8 cellular contexts compared by ENCODE assay signal in genomic region chr10:89389254-89389653, GRCh38. TPM values are rescaled to one million over a fixed set of nuclear protein-coding genes. Genes with fewer than 3 reads are reported as not detected.
DNase-seq lines count a peak whose midpoint lies in the region; ATAC-seq and TF ChIP-seq lines count a peak whose summit lies in the region.

No MANE protein-coding gene starts in this region.

- DNase-seq in DMS53 (lab: John Stamatoyannopoulos, UW) (peak; percentile 72), HuH-7 (ENCODE audit: low spot score) (peak; percentile 28), body of pancreas (no peak), myocyte (ENCODE audit: low read depth) (peak; percentile 31), prostate gland (ENCODE audit: low spot score) (no peak), glutamatergic neuron (no peak)

- peak in 5 of 7 experiments; percentile 12 to 55 (median 44) for TF ChIP-seq CTCF in body of pancreas (IDR thresholded peaks at IDR 0.05)
- peak in 2 of 4 experiments; percentile 41 to 49 for TF ChIP-seq CTCF in prostate gland (IDR thresholded peaks at IDR 0.05)
- TF ChIP-seq CTCF in glutamatergic neuron (IDR thresholded peaks at IDR 0.05; ENCODE audit: partially characterized antibody, unreplicated experiment): no peak

- no peak overlapping the region for H3K4me3 Mint-ChIP-seq in glutamatergic neuron (ENCODE audit: unreplicated experiment)

- intact Hi-C loops in body of pancreas (cut with DNase I) (no loop called here), prostate gland (cut with DNase I) (no loop called here)

- TF ChIP-seq POLR2A in body of pancreas (IDR thresholded peaks at IDR 0.05) (no peak), prostate gland (IDR thresholded peaks at IDR 0.05) (no peak)

- no peaks in the 10 kb centered on the region for H3K36me3 Mint-ChIP-seq in glutamatergic neuron (ENCODE audit: unreplicated experiment)

- no peaks in the 10 kb centered on the region for H3K9me3 ChIP-seq in body of pancreas
- no peaks in the 10 kb centered on the region for H3K9me3 ChIP-seq in prostate gland

- H3K27ac ChIP-seq in body of pancreas (no peak overlapping the region), prostate gland (no peak overlapping the region)

- ATAC-seq in body of pancreas (no peak), HG03159 (IDR thresholded peaks at IDR 0.05; ENCODE audit: unreplicated experiment) (no peak)
- no peak for ATAC-seq in activated CD4-positive, CD25-positive, alpha-beta regulatory T cell treated with anti-CD3 and anti-CD28 coated beads, Interleukin-2, amount 50 U/mL, for 24 hours

- 68 to 81% methylated on average over 1 of the region's 1 CpG for whole genome bisulfite sequencing in body of pancreas, 2 donors
- WGBS in prostate gland: 73% methylated on average over 1 of the region's 1 CpG

- H3K36me3 ChIP-seq in body of pancreas (replicated peaks in 1 of 2; ENCODE audit: insufficient read depth in 1 of 2, low read depth in 2 of 2) (no peaks in the 10 kb centered on the region), prostate gland (no peaks in the 10 kb centered on the region)

- no peaks in the 10 kb centered on the region for H3K27me3 Mint-ChIP-seq in glutamatergic neuron (ENCODE audit: unreplicated experiment)

- H3K4me3 ChIP-seq in body of pancreas (no peak overlapping the region), prostate gland (no peak overlapping the region)

- H3K4me1 Mint-ChIP-seq in glutamatergic neuron (ENCODE audit: low read depth, unreplicated experiment): no peaks in the 10 kb centered on the region

- H3K4me1 ChIP-seq in body of pancreas: peaks cover 20% of the 10 kb centered on the region
- peaks cover 3% of the 10 kb centered on the region for H3K4me1 ChIP-seq in prostate gland (replicated peaks)

- H3K27me3 ChIP-seq in body of pancreas: no peaks in the 10 kb centered on the region
- H3K27me3 ChIP-seq in prostate gland (replicated peaks; ENCODE audit: insufficient read depth): no peaks in the 10 kb centered on the region

- H3K27ac Mint-ChIP-seq in glutamatergic neuron (ENCODE audit: unreplicated experiment): no peak overlapping the region

- no peaks in the 10 kb centered on the region for H3K9me3 Mint-ChIP-seq in glutamatergic neuron (ENCODE audit: unreplicated experiment)

RNA-seq across cellular contexts. Expression of gene IFIT1, which starts 3.2 kb away (rescaled TPM):
- 1 to 10 TPM; 1.3 to 7.0 TPM for total RNA-seq in body of pancreas
- total RNA-seq in myocyte: 22.7 and 49.0 TPM in 2 replicates
- 5.6 TPM for polyA plus RNA-seq in myocyte (2012)
- 10 to 100 TPM in 1 of 2 donors, 1 to 10 TPM in 1; 7.6 to 17.4 TPM for total RNA-seq in prostate gland
- total RNA-seq in glutamatergic neuron (ENCODE audit: unreplicated experiment): not detected

RNA-seq across cellular contexts. Expression of gene IFIT1B, which starts 11.4 kb away (rescaled TPM):
- total RNA-seq in body of pancreas: not detected
- not detected in 2 replicates for total RNA-seq in myocyte
- polyA plus RNA-seq in myocyte (2012): not detected
- not detected for total RNA-seq in prostate gland
- not detected for total RNA-seq in glutamatergic neuron (ENCODE audit: unreplicated experiment)

RNA-seq across cellular contexts. Expression of gene IFIT5, which starts 25.1 kb away (rescaled TPM):
- total RNA-seq in body of pancreas: 10 to 100 TPM in 1 of 2 donors, 1 to 10 TPM in 1; 1.6 to 11.7 TPM
- total RNA-seq in myocyte: 19.5 and 21.6 TPM in 2 replicates
- 4.4 TPM for polyA plus RNA-seq in myocyte (2012)
- 10 to 100 TPM; 11.5 TPM for total RNA-seq in prostate gland
- 5.1 TPM for total RNA-seq in glutamatergic neuron (ENCODE audit: unreplicated experiment)

Comparison
In these comparisons a context has a peak if more than half of its experiments do, and no peak if none do; other contexts are left out.
1. DNase-seq: peak in DMS53 (single experiment), HuH-7 (single experiment) and myocyte (single experiment); none in body of pancreas (0 of 4), prostate gland (single experiment) and glutamatergic neuron (single experiment).